24 cellular contexts compared by ENCODE assay signal in genomic region chr13:110638253-110638652, GRCh38.
"Had no signal": no experiment of that assay in that cellular context is flagged by ENCODE, and none has a peak within 500 bp of the region (broad histone marks: within the 10 kb centered on the region; RNA-seq: fewer than 3 reads in every experiment).

No MANE protein-coding gene starts in this region.

- H3K9me3 Mint-ChIP-seq: activated CD4-positive, alpha-beta memory T cell treated with anti-CD3 and anti-CD28 coated beads, Interleukin-2, amount 10 ng/mL, durations not matched to agents 7 days and 5 days; activated naive CD4-positive, alpha-beta T cell treated with anti-CD3 and anti-CD28 coated beads, Interleukin-2, amount 50 U/mL, for 24 hours; immature natural killer cell; mesothelial cell of epicardium; natural killer cell treated with Interleukin-12 subunit alpha and Interleukin-12 subunit beta and Interleukin-15 and Interleukin-18, amount 100 ng/mL, for 72 hours; stimulated activated naive CD8-positive, alpha-beta T cell treated with anti-CD3 and anti-CD28 coated beads, Interleukin-15, amount 100 ng/mL, for 72 hours had no signal

- H3K27ac ChIP-seq: body of pancreas, foreskin keratinocyte, hepatocyte, left lung, ovary, psoas muscle, right atrium auricular region, tibial nerve had no signal

- H3K27me3 ChIP-seq: body of pancreas, cardiac muscle cell, foreskin keratinocyte, hepatocyte, left lung, neutrophil, ovary, right atrium auricular region, tibial nerve had no signal

- ATAC-seq: body of pancreas; foreskin keratinocyte; left lung; natural killer cell treated with Interleukin-12 subunit alpha and Interleukin-12 subunit beta and Interleukin-15 and Interleukin-18, amount 100 ng/mL, for 72 hours; psoas muscle; stimulated activated naive CD8-positive, alpha-beta T cell treated with anti-CD3 and anti-CD28 coated beads, Interleukin-15, amount 100 ng/mL, for 72 hours had no signal

- H3K4me3 ChIP-seq: body of pancreas, cardiac muscle cell, hepatocyte, left lung, ovary, psoas muscle, right atrium auricular region, tibial nerve had no signal

- H3K4me3 Mint-ChIP-seq: activated CD4-positive, alpha-beta memory T cell treated with anti-CD3 and anti-CD28 coated beads, Interleukin-2, amount 10 ng/mL, durations not matched to agents 7 days and 5 days; activated naive CD4-positive, alpha-beta T cell treated with anti-CD3 and anti-CD28 coated beads, Interleukin-2, amount 50 U/mL, for 24 hours; immature natural killer cell; mesothelial cell of epicardium; natural killer cell treated with Interleukin-12 subunit alpha and Interleukin-12 subunit beta and Interleukin-15 and Interleukin-18, amount 100 ng/mL, for 72 hours; stimulated activated naive CD8-positive, alpha-beta T cell treated with anti-CD3 and anti-CD28 coated beads, Interleukin-15, amount 100 ng/mL, for 72 hours had no signal

- H3K27ac Mint-ChIP-seq: activated CD4-positive, alpha-beta memory T cell treated with anti-CD3 and anti-CD28 coated beads, Interleukin-2, amount 10 ng/mL, durations not matched to agents 7 days and 5 days; activated naive CD4-positive, alpha-beta T cell treated with anti-CD3 and anti-CD28 coated beads, Interleukin-2, amount 50 U/mL, for 24 hours; immature natural killer cell; natural killer cell treated with Interleukin-12 subunit alpha and Interleukin-12 subunit beta and Interleukin-15 and Interleukin-18, amount 100 ng/mL, for 72 hours had no signal

- H3K4me1 ChIP-seq: body of pancreas, foreskin keratinocyte, left lung had no signal

- H3K4me1 Mint-ChIP-seq: activated CD4-positive, alpha-beta memory T cell treated with anti-CD3 and anti-CD28 coated beads, Interleukin-2, amount 10 ng/mL, durations not matched to agents 7 days and 5 days; activated naive CD4-positive, alpha-beta T cell treated with anti-CD3 and anti-CD28 coated beads, Interleukin-2, amount 50 U/mL, for 24 hours; immature natural killer cell; mesothelial cell of epicardium had no signal

- DNase-seq: activated CD4-positive, alpha-beta memory T cell treated with anti-CD3 and anti-CD28 coated beads, Interleukin-2, amount 10 ng/mL, durations not matched to agents 7 days and 5 days; activated CD4-positive, alpha-beta T cell treated with anti-CD3 and anti-CD28 coated beads for 4 hours; activated CD4-positive, CD25-positive, alpha-beta regulatory T cell; activated gamma-delta T cell treated with Interleukin-2 at 50 U/mL for 16 hours; anterior cingulate cortex; body of pancreas; effector CD4-positive, alpha-beta T cell; foreskin keratinocyte; immature natural killer cell; ovary; psoas muscle; stimulated activated CD4-positive, alpha-beta T cell treated with anti-CD3 and anti-CD28 coated beads, Interleukin-4, amount 100 ng/mL, for 24 hours; stimulated activated naive CD8-positive, alpha-beta T cell treated with anti-CD3 and anti-CD28 coated beads, Interleukin-15, amount 100 ng/mL, for 72 hours; T-helper 1 cell; T-helper 9 cell had no signal

- H3K36me3 ChIP-seq: ovary had no signal

- H3K27me3 Mint-ChIP-seq: activated CD4-positive, alpha-beta memory T cell treated with anti-CD3 and anti-CD28 coated beads, Interleukin-2, amount 10 ng/mL, durations not matched to agents 7 days and 5 days; activated naive CD4-positive, alpha-beta T cell treated with anti-CD3 and anti-CD28 coated beads, Interleukin-2, amount 50 U/mL, for 24 hours; natural killer cell treated with Interleukin-12 subunit alpha and Interleukin-12 subunit beta and Interleukin-15 and Interleukin-18, amount 100 ng/mL, for 72 hours; stimulated activated naive CD8-positive, alpha-beta T cell treated with anti-CD3 and anti-CD28 coated beads, Interleukin-15, amount 100 ng/mL, for 72 hours had no signal

- H3K36me3 Mint-ChIP-seq: natural killer cell treated with Interleukin-12 subunit alpha and Interleukin-12 subunit beta and Interleukin-15 and Interleukin-18, amount 100 ng/mL, for 72 hours had no signal

- H3K9me3 ChIP-seq: body of pancreas, left lung, neutrophil, ovary, psoas muscle, right atrium auricular region, tibial nerve had no signal
